In the genomic region with DNA sequence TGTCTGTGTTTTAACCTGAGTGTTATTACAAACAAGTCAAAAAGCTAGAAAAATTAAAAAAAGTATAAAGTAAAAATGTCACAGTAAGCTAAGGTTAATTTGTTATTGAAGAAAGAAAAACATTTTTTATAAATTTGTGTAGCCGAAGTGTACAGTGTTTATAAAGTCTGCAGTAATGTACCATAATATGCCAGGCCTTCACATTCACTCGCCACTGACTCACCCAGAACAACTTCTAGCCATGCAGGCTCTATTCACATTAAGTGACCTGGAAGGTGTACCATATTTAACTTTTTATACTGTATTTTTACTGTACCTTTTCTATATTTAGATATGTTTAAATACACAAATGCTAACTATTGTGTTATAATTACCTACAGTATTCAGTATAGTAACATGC, we compare ENCODE assay signal across 21 cellular contexts. TPM values are rescaled to one million over a fixed set of nuclear protein-coding genes. Genes with fewer than 3 reads are reported as not detected.
A peak's percentile ranks its signal among the peaks of the same experiment; 100 is the strongest.
DNase-seq lines count a peak whose midpoint lies in the region; FAIRE-seq and TF ChIP-seq lines count a peak whose summit lies in the region.
"Had no signal": no experiment of that assay in that cellular context is flagged by ENCODE, and none has a peak within 500 bp of the region (broad histone marks: within the 10 kb centered on the region; RNA-seq: fewer than 3 reads in every experiment).

No MANE protein-coding gene starts in this region.

- H3K27me3 ChIP-seq in small intestine (ENCODE audit: control insufficient read depth in 2 of 2, insufficient read depth in 2 of 2, low read length in 2 of 2) = no peaks in the 10 kb centered on the region
- H3K27me3 ChIP-seq: BLaER1 had no signal

- FAIRE-seq in small intestine (lab: Jason Lieb, UNC) = peak; percentile 39
- FAIRE-seq: GM12891, GM18507, H54 had no signal

- H3K4me3 ChIP-seq in choroid plexus epithelial cell (ENCODE audit: low read depth, low read length) (no peak overlapping the region), small intestine (ENCODE audit: low read depth in 1 of 2, low read length in 2 of 2) (no peak overlapping the region)
- H3K4me3 ChIP-seq: BLaER1, HAP-1 had no signal

- DNase-seq in DMS53 (lab: John Stamatoyannopoulos, UW) (peak; percentile 26), DMS53 treated with DMSO at 0.1 percent for 48 hours (lab: John Stamatoyannopoulos, UW; ENCODE audit: unreplicated experiment) (no peak), choroid plexus epithelial cell (ENCODE audit: low read depth) (peak; percentile 2), small intestine (no peak), NCI-H1092 treated with DMSO at 0.1 percent for 48 hours (lab: John Stamatoyannopoulos, UW) (no peak)
- no peak for DNase-seq in activated CD8-positive, alpha-beta memory T cell treated with anti-CD3 and anti-CD28 coated beads, Interleukin-2, amount 50 U/mL, for 48 hours
- DNase-seq: Caco-2; CD4-positive, CD25-positive, alpha-beta regulatory T cell; CD8-positive, alpha-beta T cell; DMS153; DMS79 treated with DMSO at 0.1 percent for 48 hours; GF-D8; GOT3; HFFc6 had no signal

- no peaks in the 10 kb centered on the region for H3K36me3 ChIP-seq in small intestine (ENCODE audit: control insufficient read depth in 2 of 2, insufficient read depth in 2 of 2, low read length in 2 of 2)
- H3K36me3 ChIP-seq: BLaER1, HAP-1 had no signal

- no peaks in the 10 kb centered on the region for H3K4me1 ChIP-seq in small intestine (ENCODE audit: control insufficient read depth in 2 of 2, insufficient read depth in 1 of 2, low read depth in 1 of 2, low read length in 1 of 2)
- H3K4me1 ChIP-seq: BLaER1, HAP-1 had no signal

- 90 to 98% (median 95%) methylated on average over 2 of the region's 2 CpGs for WGBS in small intestine, 3 donors

- H3K27ac ChIP-seq in small intestine (ENCODE audit: low read depth in 1 of 2, low read length in 1 of 2) = no peak overlapping the region
- H3K27ac ChIP-seq: 22Rv1, BLaER1, C4-2B had no signal

- no peaks in the 10 kb centered on the region for H3K9me3 ChIP-seq in small intestine (ENCODE audit: control insufficient read depth, low read depth)
- H3K9me3 ChIP-seq: HAP-1 had no signal

- TF ChIP-seq CTCF in choroid plexus epithelial cell (conservative IDR thresholded peaks at IDR 0.05; ENCODE audit: low read depth, low read length) = no peak

RNA-seq across cellular contexts. Expression of a gene that starts 14.7 kb away (rescaled TPM):
- 10 to 100 TPM; 20.4 to 47.0 (median 31.3) TPM for polyA plus RNA-seq in small intestine

Comparison
In these comparisons a context has a peak if more than half of its experiments do, and no peak if none do; other contexts are left out.
1. DNase-seq: peak in DMS53 (single experiment) and choroid plexus epithelial cell (single experiment); none in DMS53 treated with DMSO at 0.1 percent for 48 hours (single experiment), small intestine (single experiment), activated CD8-positive, alpha-beta memory T cell treated with anti-CD3 and anti-CD28 coated beads, Interleukin-2, amount 50 U/mL, for 48 hours (single experiment) and NCI-H1092 treated with DMSO at 0.1 percent for 48 hours (single experiment).